35 cellular contexts compared by ENCODE assay signal in genomic region chr20:59498291-59498690, GRCh38.
"Had no signal": no experiment of that assay in that cellular context is flagged by ENCODE, and none has a peak within 500 bp of the region (broad histone marks: within the 10 kb centered on the region; RNA-seq: fewer than 3 reads in every experiment).

No MANE protein-coding gene starts in this region.

- H3K36me3 ChIP-seq: adrenal gland, brain microvascular endothelial cell, breast epithelium had no signal

- H3K4me3 Mint-ChIP-seq: activated B cell treated with CpG ODN at 0.5 μM for 24 hours; activated CD4-positive, alpha-beta memory T cell treated with anti-CD3 and anti-CD28 coated beads for 36 hours; activated CD4-positive, alpha-beta T cell treated with anti-CD3 and anti-CD28 coated beads, Interleukin-2, amount 10 ng/mL, durations not matched to agents 24 days and 14 days; activated CD8-positive, alpha-beta T cell treated with anti-CD3 and anti-CD28 coated beads for 36 hours; activated naive CD4-positive, alpha-beta T cell treated with anti-CD3 and anti-CD28 coated beads for 36 hours; activated naive CD8-positive, alpha-beta T cell treated with anti-CD3 and anti-CD28 coated beads for 36 hours; activated T-cell treated with anti-CD3 and anti-CD28 coated beads, Interleukin-2, amount 50 U/mL, for 4 hours; activated T-cell treated with anti-CD3 and anti-CD28 coated beads, Interleukin-2, amount 50 U/mL, for 72 hours; activated T-helper 1 cell treated with anti-CD3 and anti-CD28 coated beads, Interleukin-12 subunit alpha, Interleukin-12 subunit beta, Interleukin-2, Interleukin-4 antibody, amounts not matched to agents 30 ng/mL and 10 ng/mL and 1 ng/mL, durations not matched to agents 14 hours and 24 hours and 36 hours; activated T-helper 17 cell treated with anti-CD3 and anti-CD28 coated beads, Interleukin-2, amount 50 U/mL, for 72 hours; T-helper 1 cell treated with Interleukin-12 subunit alpha and Interleukin-12 subunit beta and Interleukin-4 antibody, amounts not matched to agents 30 μg/mL and 1 μg/mL, for 36 hours; T-helper 2 cell treated with Interferon-gamma antibody and Interleukin-4, amounts not matched to agents 5 μg/mL and 100 μg/mL, for 36 hours had no signal

- H3K27ac ChIP-seq: adrenal gland, body of pancreas, brain microvascular endothelial cell, breast epithelium, VCaP had no signal

- H3K4me3 ChIP-seq: adrenal gland, body of pancreas, breast epithelium had no signal

- H3K27me3 ChIP-seq: body of pancreas, brain microvascular endothelial cell had no signal

- H3K36me3 Mint-ChIP-seq: activated CD4-positive, alpha-beta memory T cell treated with anti-CD3 and anti-CD28 coated beads for 36 hours; activated naive CD8-positive, alpha-beta T cell treated with anti-CD3 and anti-CD28 coated beads for 36 hours had no signal

- DNase-seq: activated B cell treated with CpG ODN at 0.5 μM for 24 hours; activated CD4-positive, alpha-beta memory T cell treated with anti-CD3 and anti-CD28 coated beads for 36 hours; activated CD4-positive, alpha-beta T cell treated with anti-CD3 and anti-CD28 coated beads for 4 hours; activated CD4-positive, alpha-beta T cell treated with anti-CD3 and anti-CD28 coated beads, Interleukin-2, amount 10 ng/mL, durations not matched to agents 24 days and 14 days; activated CD4-positive, alpha-beta T cell treated with anti-CD3 and anti-CD28 coated beads, Interleukin-2, amount 50 U/mL, for 1 hour; activated CD4-positive, alpha-beta T cell treated with anti-CD3 and anti-CD28 coated beads, Interleukin-2, amount 50 U/mL, for 4 hours; activated CD4-positive, CD25-positive, alpha-beta regulatory T cell treated with anti-CD3 and anti-CD28 coated beads, Interleukin-2, amount 50 U/mL, for 72 hours; activated CD8-positive, alpha-beta memory T cell treated with anti-CD3 and anti-CD28 coated beads, Interleukin-2, amount 50 U/mL, for 4 hours; activated CD8-positive, alpha-beta T cell treated with anti-CD3 and anti-CD28 coated beads for 36 hours; activated effector memory CD4-positive, alpha-beta T cell treated with anti-CD3 and anti-CD28 coated beads, Interleukin-2, amount 50 U/mL, for 16 hours; activated gamma-delta T cell treated with Interleukin-2 at 50 U/mL for 16 hours; activated naive CD4-positive, alpha-beta T cell; activated naive CD4-positive, alpha-beta T cell treated with anti-CD3 and anti-CD28 coated beads for 36 hours; activated naive CD4-positive, alpha-beta T cell treated with anti-CD3 and anti-CD28 coated beads, Interleukin-2, amount 50 U/mL, for 16 hours; activated naive CD8-positive, alpha-beta T cell treated with anti-CD3 and anti-CD28 coated beads for 36 hours; activated T-cell treated with anti-CD3 and anti-CD28 coated beads for 4 hours; activated T-cell treated with anti-CD3 and anti-CD28 coated beads, Interleukin-2, amount 50 U/mL, for 1 hour; activated T-cell treated with anti-CD3 and anti-CD28 coated beads, Interleukin-2, amount 50 U/mL, for 4 hours; activated T-cell treated with anti-CD3 and anti-CD28 coated beads, Interleukin-2, amount 50 U/mL, for 72 hours; adrenal gland; amniotic stem cell; aorta; body of pancreas; brain microvascular endothelial cell; central memory CD4-positive, alpha-beta T cell; T-helper 1 cell; T-helper 2 cell; T-helper 9 cell had no signal

- H3K9me3 ChIP-seq: adrenal gland, body of pancreas had no signal

- H3K27ac Mint-ChIP-seq: activated B cell treated with CpG ODN at 0.5 μM for 24 hours; activated CD4-positive, alpha-beta memory T cell treated with anti-CD3 and anti-CD28 coated beads for 36 hours; activated CD4-positive, alpha-beta T cell treated with anti-CD3 and anti-CD28 coated beads, Interleukin-2, amount 10 ng/mL, durations not matched to agents 24 days and 14 days; activated CD8-positive, alpha-beta T cell treated with anti-CD3 and anti-CD28 coated beads for 36 hours; activated naive CD4-positive, alpha-beta T cell treated with anti-CD3 and anti-CD28 coated beads for 36 hours; activated naive CD4-positive, alpha-beta T cell treated with anti-CD3 and anti-CD28 coated beads, Interleukin-2, amount 50 U/mL, for 72 hours; activated naive CD8-positive, alpha-beta T cell treated with anti-CD3 and anti-CD28 coated beads for 36 hours; activated T-cell treated with anti-CD3 and anti-CD28 coated beads, Interleukin-2, amount 50 U/mL, for 72 hours; activated T-helper 1 cell treated with anti-CD3 and anti-CD28 coated beads, Interleukin-12 subunit alpha, Interleukin-12 subunit beta, Interleukin-2, Interleukin-4 antibody, amounts not matched to agents 30 ng/mL and 10 ng/mL and 1 ng/mL, durations not matched to agents 14 hours and 24 hours and 36 hours; activated T-helper 17 cell treated with anti-CD3 and anti-CD28 coated beads, Interleukin-2, amount 50 U/mL, for 72 hours; T-helper 1 cell treated with Interleukin-12 subunit alpha and Interleukin-12 subunit beta and Interleukin-4 antibody, amounts not matched to agents 30 μg/mL and 1 μg/mL, for 36 hours; T-helper 2 cell treated with Interferon-gamma antibody and Interleukin-4, amounts not matched to agents 5 μg/mL and 100 μg/mL, for 36 hours had no signal

- H3K4me1 ChIP-seq: adrenal gland, body of pancreas, breast epithelium had no signal

- H3K4me1 Mint-ChIP-seq: activated B cell treated with CpG ODN at 0.5 μM for 24 hours; activated CD4-positive, alpha-beta T cell treated with anti-CD3 and anti-CD28 coated beads, Interleukin-2, amount 10 ng/mL, durations not matched to agents 24 days and 14 days; activated naive CD8-positive, alpha-beta T cell treated with anti-CD3 and anti-CD28 coated beads for 36 hours; activated T-helper 17 cell treated with anti-CD3 and anti-CD28 coated beads, Interleukin-2, amount 50 U/mL, for 72 hours had no signal

- H3K9me3 Mint-ChIP-seq: activated CD4-positive, alpha-beta T cell treated with anti-CD3 and anti-CD28 coated beads, Interleukin-2, amount 10 ng/mL, durations not matched to agents 24 days and 14 days; activated T-helper 1 cell treated with anti-CD3 and anti-CD28 coated beads, Interleukin-12 subunit alpha, Interleukin-12 subunit beta, Interleukin-2, Interleukin-4 antibody, amounts not matched to agents 30 ng/mL and 10 ng/mL and 1 ng/mL, durations not matched to agents 14 hours and 24 hours and 36 hours; activated T-helper 17 cell treated with anti-CD3 and anti-CD28 coated beads, Interleukin-2, amount 50 U/mL, for 72 hours; T-helper 2 cell treated with Interferon-gamma antibody and Interleukin-4, amounts not matched to agents 5 μg/mL and 100 μg/mL, for 36 hours had no signal
